Comparison of ENCODE assay signal across 1 cellular context in the genomic region with DNA sequence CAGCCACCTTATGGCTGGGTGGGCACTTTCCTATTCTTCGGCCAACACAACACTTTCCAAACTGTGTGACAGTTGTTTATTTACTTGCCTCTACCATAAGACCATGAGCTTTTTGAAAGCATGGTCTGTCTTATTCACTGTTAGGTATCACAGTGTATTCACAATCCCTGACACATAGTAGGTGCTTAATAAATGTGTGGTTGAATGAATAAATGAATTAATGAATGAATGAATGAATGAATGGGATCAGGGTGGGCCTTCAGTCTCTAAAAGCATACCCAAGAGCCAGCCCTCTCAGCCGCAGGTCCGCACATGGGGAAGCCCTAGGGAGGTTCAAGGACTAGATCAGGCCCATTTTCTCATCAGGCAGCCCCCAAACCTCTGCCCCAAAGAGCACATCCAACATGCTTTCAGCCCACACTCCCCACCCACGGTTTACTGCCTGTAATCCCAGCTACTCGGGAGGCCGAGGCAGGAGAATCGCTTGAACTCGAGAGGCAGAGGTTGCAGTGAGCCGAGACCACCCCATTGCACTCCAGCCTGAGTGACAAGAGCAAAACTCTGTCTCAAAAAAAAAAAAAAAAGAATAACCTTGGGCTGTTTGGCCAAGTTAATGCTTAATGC.
A peak's percentile ranks its signal among the peaks of the same experiment; 100 is the strongest.
TF ChIP-seq lines count a peak whose summit lies in the region.

No MANE protein-coding gene starts in this region.

TF ChIP-seq in A549, 52 proteins besides CTCF, POLR2A, EP300 and RAD21 (continued from another document):
- TF ChIP-seq FOSL2 (IDR thresholded peaks at IDR 0.05) (0 out of 2 replicates have a peak, but pooled peaks have one; percentile 4), FOSL2 (CRISPR knock-in tag; IDR thresholded peaks at IDR 0.05) (no peak), CEBPB (IDR thresholded peaks at IDR 0.05) (no peak), POLR2AphosphoS2 (conservative IDR thresholded peaks at IDR 0.05; ENCODE audit: low read length) (no peak)
